21 cellular contexts compared by ENCODE assay signal in genomic region chr5:115147052-115147451, GRCh38.
"Had no signal": no experiment of that assay in that cellular context is flagged by ENCODE, and none has a peak within 500 bp of the region (broad histone marks: within the 10 kb centered on the region; RNA-seq: fewer than 3 reads in every experiment).

No MANE protein-coding gene starts in this region.

- H3K36me3 Mint-ChIP-seq: activated naive CD4-positive, alpha-beta T cell treated with anti-CD3 and anti-CD28 coated beads, Interleukin-2, amount 10 ng/mL, durations not matched to agents 7 days and 5 days had no signal

- H3K4me1 ChIP-seq: foreskin keratinocyte, right lobe of liver, testis had no signal

- H3K4me3 ChIP-seq: hepatocyte, right lobe of liver, smooth muscle cell, testis had no signal

- H3K4me2 ChIP-seq: hepatocyte, smooth muscle cell had no signal

- H3K4me1 Mint-ChIP-seq: activated CD4-positive, alpha-beta memory T cell treated with anti-CD3 and anti-CD28 coated beads, Interleukin-2, amount 10 ng/mL, durations not matched to agents 7 days and 5 days; activated CD4-positive, alpha-beta T cell treated with anti-CD3 and anti-CD28 coated beads, Interleukin-2, amount 10 ng/mL, durations not matched to agents 24 days and 14 days; activated naive CD4-positive, alpha-beta T cell treated with anti-CD3 and anti-CD28 coated beads, Interleukin-2, amount 10 ng/mL, durations not matched to agents 7 days and 5 days; nephron; stimulated activated memory B cell treated with anti-CD40 and anti-IgM and Interleukin-4, amounts not matched to agents 10 μg/mL and 1 μg/mL and 100 μg/mL, for 72 hours had no signal

- FAIRE-seq: endometrium had no signal

- H3K36me3 ChIP-seq: right lobe of liver had no signal

- H3K27me3 ChIP-seq: foreskin keratinocyte, hepatocyte, right lobe of liver, testis had no signal

- H3K27me3 Mint-ChIP-seq: brain; dendritic cell treated with granulocyte-macrophage colony-stimulating factor and Interleukin-4, amounts not matched to agents 40 ng/mL and 50 ng/mL, for 4 days; type B pancreatic cell had no signal

- H3K4me3 Mint-ChIP-seq: activated CD4-positive, alpha-beta memory T cell treated with anti-CD3 and anti-CD28 coated beads, Interleukin-2, amount 10 ng/mL, durations not matched to agents 7 days and 5 days; activated CD4-positive, alpha-beta T cell treated with anti-CD3 and anti-CD28 coated beads, Interleukin-2, amount 10 ng/mL, durations not matched to agents 24 days and 14 days; activated naive CD4-positive, alpha-beta T cell treated with anti-CD3 and anti-CD28 coated beads, Interleukin-2, amount 10 ng/mL, durations not matched to agents 7 days and 5 days; brain; dendritic cell treated with granulocyte-macrophage colony-stimulating factor and Interleukin-4, amounts not matched to agents 40 ng/mL and 50 ng/mL, for 4 days; nephron; stimulated activated memory B cell treated with anti-CD40 and anti-IgM and Interleukin-4, amounts not matched to agents 10 μg/mL and 1 μg/mL and 100 μg/mL, for 72 hours; T-helper 1 cell treated with Interleukin-12 subunit alpha and Interleukin-12 subunit beta and Interleukin-4 antibody, amounts not matched to agents 30 μg/mL and 1 μg/mL, for 36 hours; type B pancreatic cell had no signal

- ATAC-seq: foreskin keratinocyte; stimulated activated memory B cell treated with anti-CD40 and anti-IgM and Interleukin-4, amounts not matched to agents 10 μg/mL and 1 μg/mL and 100 μg/mL, for 72 hours had no signal

- DNase-seq: activated CD4-positive, alpha-beta memory T cell treated with anti-CD3 and anti-CD28 coated beads, Interleukin-2, amount 10 ng/mL, durations not matched to agents 7 days and 5 days; activated CD4-positive, alpha-beta T cell treated with anti-CD3 and anti-CD28 coated beads, Interleukin-2, amount 10 ng/mL, durations not matched to agents 24 days and 14 days; activated effector memory CD4-positive, alpha-beta T cell treated with anti-CD3 and anti-CD28 coated beads, Interleukin-2, amount 50 U/mL, for 16 hours; activated naive CD4-positive, alpha-beta T cell treated with anti-CD3 and anti-CD28 coated beads, Interleukin-2, amount 10 ng/mL, durations not matched to agents 7 days and 5 days; amygdala; effector CD4-positive, alpha-beta T cell; foreskin keratinocyte; nucleus accumbens; right lobe of liver; stimulated activated CD4-positive, alpha-beta T cell treated with anti-CD3 and anti-CD28 coated beads, Interleukin-15, amount 100 ng/mL, for 24 hours; T1000; testis had no signal

- H3K79me2 ChIP-seq: hepatocyte had no signal

- H3K27ac Mint-ChIP-seq: activated CD4-positive, alpha-beta memory T cell treated with anti-CD3 and anti-CD28 coated beads, Interleukin-2, amount 10 ng/mL, durations not matched to agents 7 days and 5 days; activated CD4-positive, alpha-beta T cell treated with anti-CD3 and anti-CD28 coated beads, Interleukin-2, amount 10 ng/mL, durations not matched to agents 24 days and 14 days; activated naive CD4-positive, alpha-beta T cell treated with anti-CD3 and anti-CD28 coated beads, Interleukin-2, amount 10 ng/mL, durations not matched to agents 7 days and 5 days; brain; dendritic cell treated with granulocyte-macrophage colony-stimulating factor and Interleukin-4, amounts not matched to agents 40 ng/mL and 50 ng/mL, for 4 days; nephron; stimulated activated memory B cell treated with anti-CD40 and anti-IgM and Interleukin-4, amounts not matched to agents 10 μg/mL and 1 μg/mL and 100 μg/mL, for 72 hours; T-helper 1 cell treated with Interleukin-12 subunit alpha and Interleukin-12 subunit beta and Interleukin-4 antibody, amounts not matched to agents 30 μg/mL and 1 μg/mL, for 36 hours; type B pancreatic cell had no signal

- H3K27ac ChIP-seq: foreskin keratinocyte, hepatocyte, right lobe of liver, testis had no signal

- H3K9me3 ChIP-seq: right lobe of liver, testis had no signal

- H2AFZ ChIP-seq: hepatocyte had no signal
